Comparison of ENCODE assay signal across 31 cellular contexts in the genomic region with DNA sequence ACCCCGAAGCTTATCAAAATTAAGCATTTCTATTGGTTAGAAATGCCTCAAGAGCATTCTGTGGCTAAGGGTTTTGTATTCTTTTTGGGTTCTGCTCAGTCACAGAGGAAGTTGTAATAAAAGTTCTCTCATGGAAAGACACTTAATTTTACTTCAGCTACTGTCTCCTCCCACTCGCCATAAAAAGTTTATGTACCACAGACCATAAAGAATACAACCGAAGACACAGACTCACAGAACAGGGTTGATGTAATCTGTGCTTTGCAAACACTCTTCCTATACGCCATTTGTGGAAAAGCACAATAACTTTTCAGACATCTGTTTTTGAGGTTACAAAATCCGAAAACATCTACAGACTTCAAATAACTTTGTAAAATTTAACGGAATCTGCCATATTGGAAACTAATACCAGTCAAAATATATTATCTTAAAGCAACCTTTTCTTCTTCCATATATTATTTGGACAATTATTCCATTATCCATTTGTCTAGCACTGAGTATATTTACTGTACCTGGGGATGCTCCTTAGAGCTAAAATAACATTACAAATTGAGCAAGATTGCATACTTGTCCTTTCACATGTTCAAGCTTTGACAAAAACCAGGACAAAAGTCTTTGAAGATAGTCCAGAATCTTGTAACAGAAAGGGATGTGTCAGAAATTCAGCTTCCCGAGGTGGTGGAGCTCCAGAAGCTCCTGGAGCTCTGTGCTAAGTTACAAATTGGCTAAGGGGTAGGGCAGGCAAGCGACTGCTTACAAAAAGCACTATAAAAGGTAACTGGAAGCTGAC.
"Had no signal": no experiment of that assay in that cellular context is flagged by ENCODE, and none has a peak within 500 bp of the region (broad histone marks: within the 10 kb centered on the region; RNA-seq: fewer than 3 reads in every experiment).

No MANE protein-coding gene starts in this region.

- H3K79me2 ChIP-seq: parathyroid adenoma had no signal

- H3K27ac ChIP-seq: adrenal gland, body of pancreas, colonic mucosa, gastroesophageal sphincter, left lung, lower lobe of right lung, neutrophil, parathyroid adenoma, thoracic aorta, uterus had no signal

- H3K9ac ChIP-seq: parathyroid adenoma had no signal

- H3K4me3 ChIP-seq: adrenal gland, body of pancreas, colonic mucosa, gastroesophageal sphincter, left lung, lower lobe of right lung, thoracic aorta, uterus had no signal

- DNase-seq: activated CD4-positive, alpha-beta memory T cell treated with anti-CD3 and anti-CD28 coated beads for 36 hours; activated CD4-positive, alpha-beta T cell treated with anti-CD3 and anti-CD28 coated beads, Interleukin-2, amount 10 ng/mL, durations not matched to agents 24 days and 14 days; activated CD4-positive, CD25-positive, alpha-beta regulatory T cell treated with anti-CD3 and anti-CD28 coated beads, Interleukin-2, amount 50 U/mL, for 72 hours; activated CD8-positive, alpha-beta memory T cell treated with anti-CD3 and anti-CD28 coated beads, Interleukin-2, amount 50 U/mL, for 4 hours; activated effector memory CD4-positive, alpha-beta T cell treated with anti-CD3 and anti-CD28 coated beads, Interleukin-2, amount 50 U/mL, for 16 hours; activated naive CD4-positive, alpha-beta T cell treated with anti-CD3 and anti-CD28 coated beads for 36 hours; activated naive CD8-positive, alpha-beta T cell treated with anti-CD3 and anti-CD28 coated beads for 36 hours; activated T-cell treated with anti-CD3 and anti-CD28 coated beads, Interleukin-2, amount 50 U/mL, for 1 hour; adrenal gland; aorta; body of pancreas; cerebellar nuclear complex; colonic mucosa; effector CD8-positive, alpha-beta T cell; erythroblast; hypothalamus; immature natural killer cell; kidney; left lung; lower lobe of right lung; mesendoderm; right cardiac atrium; stimulated activated CD4-positive, alpha-beta T cell treated with anti-CD3 and anti-CD28 coated beads, Interleukin-12 subunit alpha, Interleukin-12 subunit beta, amount 100 ng/mL, for 4 hours; stimulated activated CD4-positive, alpha-beta T cell treated with anti-CD3 and anti-CD28 coated beads, Interleukin-4, amount 100 ng/mL, for 1 hour; T-helper 17 cell; T1000; uterus had no signal

- H3K9me3 ChIP-seq: adrenal gland, body of pancreas, colonic mucosa, gastroesophageal sphincter, left lung, lower lobe of right lung, neutrophil, thoracic aorta, uterus had no signal

- H3K4me1 ChIP-seq: adrenal gland, body of pancreas, colonic mucosa, gastroesophageal sphincter, left lung, lower lobe of right lung, parathyroid adenoma, uterus had no signal

- H3K36me3 ChIP-seq: adrenal gland, colonic mucosa, gastroesophageal sphincter, left lung, lower lobe of right lung, neutrophil, thoracic aorta, uterus had no signal

- ATAC-seq: body of pancreas, gastroesophageal sphincter, right cardiac atrium, T-helper 17 cell had no signal

- H2AFZ ChIP-seq: parathyroid adenoma had no signal

- H3K27me3 ChIP-seq: adrenal gland, body of pancreas, colonic mucosa, gastroesophageal sphincter, left lung, neutrophil, uterus had no signal

- FAIRE-seq: kidney had no signal
